Comparison of ENCODE assay signal across 18 cellular contexts in genomic region chr9:136570916-136571315, GRCh38. TPM values are rescaled to one million over a fixed set of nuclear protein-coding genes. Genes with fewer than 3 reads are reported as not detected.
DNase-seq lines count a peak whose midpoint lies in the region; ATAC-seq and TF ChIP-seq lines count a peak whose summit lies in the region.
"Had no signal": no experiment of that assay in that cellular context is flagged by ENCODE, and none has a peak within 500 bp of the region (broad histone marks: within the 10 kb centered on the region; RNA-seq: fewer than 3 reads in every experiment).

No MANE protein-coding gene starts in this region.

- no peaks in the 10 kb centered on the region for H3K9me3 Mint-ChIP-seq in progenitor cell of endocrine pancreas (ENCODE audit: low read depth)
- H3K9me3 Mint-ChIP-seq: stimulated activated naive CD8-positive, alpha-beta T cell treated with anti-CD3 and anti-CD28 coated beads, Interleukin-15, Interleukin-2, amounts not matched to agents 100 ng/mL and 50 ng/mL, for 24 hours; T-helper 2 cell treated with Interferon-gamma antibody and Interleukin-4, amounts not matched to agents 5 μg/mL and 100 μg/mL, for 36 hours had no signal

- no peaks in the 10 kb centered on the region for H3K36me3 ChIP-seq in DND-41 (ENCODE audit: insufficient read depth, low read length)
- no peaks in the 10 kb centered on the region for H3K36me3 ChIP-seq in ascending aorta
- no peaks in the 10 kb centered on the region for H3K36me3 ChIP-seq in iPS-15b (ENCODE audit: control insufficient read depth, insufficient read depth, low read length)
- H3K36me3 ChIP-seq: SJCRH30 had no signal

- H3K4me2 ChIP-seq in DND-41 (ENCODE audit: insufficient read depth, low read length), result no peak overlapping the region

- TF ChIP-seq CTCF in DND-41 (IDR thresholded peaks at IDR 0.05; ENCODE audit: borderline replicate concordance, extremely low read depth, low read length, poor library complexity, severe bottlenecking), result no peak
- TF ChIP-seq CTCF in ascending aorta (IDR thresholded peaks at IDR 0.05), result no peak
- no peak for TF ChIP-seq CTCF in progenitor cell of endocrine pancreas (IDR thresholded peaks at IDR 0.05; ENCODE audit: unreplicated experiment)

- DNase-seq in DND-41, result no peak
- no peak for DNase-seq in ascending aorta (ENCODE audit: low spot score in 2 of 2)
- no peak for DNase-seq in progenitor cell of endocrine pancreas (ENCODE audit: low spot score, unreplicated experiment)
- DNase-seq in HuH-7.5 (ENCODE audit: low spot score), result no peak
- DNase-seq in activated CD4-positive, alpha-beta T cell treated with anti-CD3 and anti-CD28 coated beads for 48 hours, result no peak
- DNase-seq: activated CD8-positive, alpha-beta memory T cell treated with anti-CD3 and anti-CD28 coated beads, Interleukin-2, amount 10 ng/mL, durations not matched to agents 7 days and 5 days; activated effector memory CD4-positive, alpha-beta T cell treated with anti-CD3 and anti-CD28 coated beads, Interleukin-2, amount 50 U/mL, for 16 hours; foreskin keratinocyte; NCI-H2029 treated with DMSO at 0.1 percent for 48 hours; NCI-H524; retina; SJCRH30 had no signal

- ATAC-seq in DND-41 (ENCODE audit: insufficient read depth, low read depth), result no peak
- ATAC-seq in HG02938 (IDR thresholded peaks at IDR 0.05; ENCODE audit: unreplicated experiment), result no peak
- ATAC-seq in HG03354 (IDR thresholded peaks at IDR 0.05; ENCODE audit: poor library complexity, severe bottlenecking, unreplicated experiment), result no peak
- ATAC-seq: activated CD4-positive, CD25-positive, alpha-beta regulatory T cell treated with anti-CD3 and anti-CD28 coated beads, Interleukin-2, amount 50 U/mL, for 24 hours; activated CD8-positive, alpha-beta memory T cell treated with anti-CD3 and anti-CD28 coated beads, Interleukin-2, amount 10 ng/mL, durations not matched to agents 7 days and 5 days; foreskin keratinocyte had no signal

- no peak overlapping the region for H2AFZ ChIP-seq in DND-41 (ENCODE audit: low read depth, low read length)

- no peaks in the 10 kb centered on the region for H3K79me2 ChIP-seq in DND-41 (ENCODE audit: insufficient read depth, low read length)

- H3K27me3 Mint-ChIP-seq in progenitor cell of endocrine pancreas, result peaks cover 13% of the 10 kb centered on the region
- H3K27me3 Mint-ChIP-seq: stimulated activated naive CD8-positive, alpha-beta T cell treated with anti-CD3 and anti-CD28 coated beads, Interleukin-15, Interleukin-2, amounts not matched to agents 100 ng/mL and 50 ng/mL, for 24 hours had no signal

- H3K4me1 ChIP-seq in DND-41 (ENCODE audit: insufficient read depth, low read length), result peaks cover 13% of the 10 kb centered on the region; the same call in 1 of the 2 replicates
- peaks cover 32 to 52% of the 10 kb centered on the region in 2 donors for H3K4me1 ChIP-seq in ascending aorta
- H3K4me1 ChIP-seq in iPS-15b (ENCODE audit: control insufficient read depth, insufficient read depth, low read length), result peaks cover 11% of the 10 kb centered on the region

- intact Hi-C loops in ascending aorta (cut with DNase I), result loop anchor here (5.0 to 10.0 kb wide), 2 partner anchors 36 to 46 kb away; no protein-coding TSS in a partner anchor

- H3K36me3 Mint-ChIP-seq in progenitor cell of endocrine pancreas (ENCODE audit: insufficient read depth), result no peaks in the 10 kb centered on the region
- H3K36me3 Mint-ChIP-seq: activated CD8-positive, alpha-beta memory T cell treated with anti-CD3 and anti-CD28 coated beads, Interleukin-2, amount 10 ng/mL, durations not matched to agents 7 days and 5 days had no signal

- peak overlapping the region; percentile 69 for H3K27ac Mint-ChIP-seq in progenitor cell of endocrine pancreas
- H3K27ac Mint-ChIP-seq: activated CD8-positive, alpha-beta memory T cell treated with anti-CD3 and anti-CD28 coated beads, Interleukin-2, amount 10 ng/mL, durations not matched to agents 7 days and 5 days; stimulated activated naive CD8-positive, alpha-beta T cell treated with anti-CD3 and anti-CD28 coated beads, Interleukin-15, Interleukin-2, amounts not matched to agents 100 ng/mL and 50 ng/mL, for 24 hours; T-helper 2 cell treated with Interferon-gamma antibody and Interleukin-4, amounts not matched to agents 5 μg/mL and 100 μg/mL, for 36 hours had no signal

- peaks cover 25% of the 10 kb centered on the region for H3K4me1 Mint-ChIP-seq in progenitor cell of endocrine pancreas (ENCODE audit: low read depth)
- H3K4me1 Mint-ChIP-seq: activated CD8-positive, alpha-beta memory T cell treated with anti-CD3 and anti-CD28 coated beads, Interleukin-2, amount 10 ng/mL, durations not matched to agents 7 days and 5 days had no signal

- no peaks in the 10 kb centered on the region for H3K9me3 ChIP-seq in DND-41 (ENCODE audit: insufficient read depth, low read length, severe bottlenecking)
- no peaks in the 10 kb centered on the region for H3K9me3 ChIP-seq in ascending aorta
- no peaks in the 10 kb centered on the region for H3K9me3 ChIP-seq in iPS-15b (ENCODE audit: control insufficient read depth, insufficient read depth, low read length)
- H3K9me3 ChIP-seq: SJCRH30 had no signal

- H3K27me3 ChIP-seq in DND-41 (ENCODE audit: insufficient read depth, low read length, poor library complexity) (no peaks in the 10 kb centered on the region), ascending aorta (no peaks in the 10 kb centered on the region), iPS-15b (ENCODE audit: control insufficient read depth, insufficient read depth, low read length) (no peaks in the 10 kb centered on the region)
- H3K27me3 ChIP-seq: foreskin keratinocyte had no signal

- no peaks in the 10 kb centered on the region for H4K20me1 ChIP-seq in DND-41 (ENCODE audit: insufficient read depth, low read length)

- peak overlapping the region; percentile 9; the same call in 1 of the 2 replicates for H3K9ac ChIP-seq in DND-41 (ENCODE audit: low read depth, low read length)
- peak overlapping the region; percentile 16 for H3K9ac ChIP-seq in iPS-15b (ENCODE audit: low read depth, low read length)

- no peak overlapping the region for H3K4me3 Mint-ChIP-seq in progenitor cell of endocrine pancreas (ENCODE audit: low read depth)
- H3K4me3 Mint-ChIP-seq: activated CD8-positive, alpha-beta memory T cell treated with anti-CD3 and anti-CD28 coated beads, Interleukin-2, amount 10 ng/mL, durations not matched to agents 7 days and 5 days; stimulated activated naive CD8-positive, alpha-beta T cell treated with anti-CD3 and anti-CD28 coated beads, Interleukin-15, Interleukin-2, amounts not matched to agents 100 ng/mL and 50 ng/mL, for 24 hours; T-helper 2 cell treated with Interferon-gamma antibody and Interleukin-4, amounts not matched to agents 5 μg/mL and 100 μg/mL, for 36 hours had no signal

- H3K27ac ChIP-seq in DND-41 (ENCODE audit: low read length) (no peak overlapping the region), ascending aorta (peak overlapping the region; percentile 73 to 81)
- H3K27ac ChIP-seq: foreskin keratinocyte, SJCRH30 had no signal

- H3K4me3 ChIP-seq in DND-41 (ENCODE audit: low read depth in 1 of 2, low read length in 2 of 2) (no peak overlapping the region), ascending aorta (no peak overlapping the region), iPS-15b (ENCODE audit: low read depth, low read length) (no peak overlapping the region)
- H3K4me3 ChIP-seq: SJCRH30 had no signal

RNA-seq across cellular contexts. Expression of gene NOTCH1, which starts 25.1 kb away (rescaled TPM):
- total RNA-seq in ascending aorta (120 TPM), progenitor cell of endocrine pancreas (109 and 130 TPM in 2 replicates)
